Comparison of ENCODE assay signal across 22 cellular contexts in genomic region chr1:36693652-36694051, GRCh38.
"Had no signal": no experiment of that assay in that cellular context is flagged by ENCODE, and none has a peak within 500 bp of the region (broad histone marks: within the 10 kb centered on the region; RNA-seq: fewer than 3 reads in every experiment).

No MANE protein-coding gene starts in this region.

- DNase-seq: KBM-7, MV-4-11, NCI-H1048, NCI-H1105, NCI-H1417 treated with DMSO at 0.1 percent for 48 hours, NCI-H146, NCI-H1694 treated with DMSO at 0.1 percent for 48 hours, NCI-H1930, NCI-H2081, NCI-H2107, NCI-H2227 treated with DMSO at 0.1 percent for 48 hours, NCI-H69, NCI-H774, PC-3, SHP77, SK-N-SH, SW 1271 had no signal

- FAIRE-seq: HTR-8/SVneo had no signal

- H3K4me3 Mint-ChIP-seq: IgD-negative memory B cell had no signal

- H3K4me1 Mint-ChIP-seq: IgD-negative memory B cell had no signal

- H3K9me3 Mint-ChIP-seq: IgD-negative memory B cell had no signal

- H3K27ac ChIP-seq: HL-60, RWPE1 had no signal

- H3K9me3 ChIP-seq: SK-N-SH had no signal

- H3K36me3 Mint-ChIP-seq: IgD-negative memory B cell had no signal

- ATAC-seq: Panc1, PC-3 had no signal
